In genomic region chr21:44840771-44841170, GRCh38 we compare ENCODE assay signal across 23 cellular contexts. TPM values are rescaled to one million over a fixed set of nuclear protein-coding genes. Genes with fewer than 3 reads are reported as not detected.
DNase-seq lines count a peak whose midpoint lies in the region; ATAC-seq, FAIRE-seq and TF ChIP-seq lines count a peak whose summit lies in the region.
"Had no signal": no experiment of that assay in that cellular context is flagged by ENCODE, and none has a peak within 500 bp of the region (broad histone marks: within the 10 kb centered on the region; RNA-seq: fewer than 3 reads in every experiment).

No MANE protein-coding gene starts in this region.

- H3K9ac ChIP-seq in H1 (replicated peaks in 1 of 4; ENCODE audit: extremely low read depth in 1 of 4, low read depth in 3 of 4, low read length in 3 of 4): no peak overlapping the region
- H3K9ac ChIP-seq: BLaER1 had no signal

- H3K4ac ChIP-seq in H1 (replicated peaks; ENCODE audit: insufficient read length, low read depth, low read length): no peak overlapping the region

- no peak overlapping the region for H2BK120ac ChIP-seq in H1 (replicated peaks; ENCODE audit: low read depth, low read length)

- no peaks in the 10 kb centered on the region for H3K27me3 ChIP-seq in H1 (replicated peaks in 1 of 4; ENCODE audit: control insufficient read depth in 3 of 4, extremely low read depth in 1 of 4, insufficient read depth in 3 of 4, low read length in 3 of 4)
- H3K27me3 ChIP-seq: BLaER1 had no signal

- H3K79me1 ChIP-seq in H1 (ENCODE audit: low read depth, low read length): no peaks in the 10 kb centered on the region

- TF ChIP-seq POLR2A in H1 (IDR thresholded peaks at IDR 0.05; ENCODE audit: control extremely low read depth in 1 of 2, low read depth in 2 of 2, low read length in 2 of 2): no peak

- no peak overlapping the region for H2AFZ ChIP-seq in H1 (ENCODE audit: low read length)

- no peak overlapping the region for H4K5ac ChIP-seq in H1 (ENCODE audit: insufficient read length, low read depth, low read length)

- CTCF ChIA-PET in H1 (lab: Charles Lee; ENCODE audit: partially characterized antibody): interaction anchor here (0.9 to 1.0 kb wide), 3 partner anchors 12 to 47 kb away, joined by 3 read pairs; no protein-coding TSS in a partner anchor

- no peak overlapping the region for H3K14ac ChIP-seq in H1 (ENCODE audit: insufficient read length)

- 89% methylated on average over 11 of the region's 11 CpGs; no CpG with 5 or more reads in 1 of the 2 experiments for WGBS in H1 (ENCODE audit: extremely low coverage in 1 of 2, insufficient coverage in 1 of 2, insufficient read length in 1 of 2, insufficient replicate concordance in 2 of 2, low coverage in 1 of 2, low lambda C conversion rate in 2 of 2, missing lambda C conversion rate in 1 of 2), 2 experiments

- H3K4me3 ChIP-seq in H1 (ENCODE audit: extremely low read depth in 1 of 4, insufficient read depth in 2 of 4, low read depth in 3 of 4, low read length in 4 of 4): no peak overlapping the region
- H3K4me3 ChIP-seq: BLaER1 had no signal

- H2BK5ac ChIP-seq in H1 (ENCODE audit: low read depth, low read length): no peak overlapping the region

- H2BK20ac ChIP-seq in H1 (ENCODE audit: low read length): no peak overlapping the region

- peaks cover 0 to 8% (median 2%) of the 10 kb centered on the region in 4 experiments; a peak in 5 of 7 replicates for H3K4me1 ChIP-seq in H1 (replicated peaks in 1 of 4; ENCODE audit: control insufficient read depth in 3 of 4, insufficient read depth in 4 of 4, low read length in 3 of 4)

- peak; percentile 22 for DNase-seq in DMS53 (lab: John Stamatoyannopoulos, UW)
- no peak for DNase-seq in DMS53 treated with DMSO at 0.1 percent for 48 hours (lab: John Stamatoyannopoulos, UW; ENCODE audit: unreplicated experiment)
- peak; percentile 11 for DNase-seq in activated T-cell treated with anti-CD3 and anti-CD28 coated beads, Interleukin-2, amount 50 U/mL, for 1 hour
- DNase-seq in activated T-cell treated with anti-CD3 and anti-CD28 coated beads for 4 hours: no peak
- DNase-seq in H1 (ENCODE audit: low read depth in 1 of 2, low spot score in 2 of 2): no peak
- peak; percentile 68 for DNase-seq in mesenteric fat pad (ENCODE audit: low spot score)
- DNase-seq: CD4-positive, CD25-positive, alpha-beta regulatory T cell; CD8-positive, alpha-beta T cell; DMS153; DMS79 treated with DMSO at 0.1 percent for 48 hours; GF-D8; GOT3; H9 had no signal

- H3K18ac ChIP-seq in H1 (ENCODE audit: extremely low read depth, low read length): no peak overlapping the region

- TF ChIP-seq CTCF in H1 (IDR thresholded peaks at IDR 0.05; ENCODE audit: control extremely low read depth in 1 of 3, insufficient read depth in 1 of 3, low read depth in 1 of 3, low read length in 3 of 3): no peak

- H2BK12ac ChIP-seq in H1 (ENCODE audit: low read depth, low read length): 0 out of 2 replicates have a peak overlapping the region, but pooled peaks have one; percentile 4

- POLR2A ChIA-PET in H1 (lab: Charles Lee; ENCODE audit: partially characterized antibody): interaction anchor here (0.5 kb wide), 1 partner anchor 256 kb away, joined by 3 read pairs; no protein-coding TSS in a partner anchor

- no peak for ATAC-seq in HG02885 (IDR thresholded peaks at IDR 0.05; ENCODE audit: poor library complexity, unreplicated experiment)
- ATAC-seq in HG02884 (IDR thresholded peaks at IDR 0.05; ENCODE audit: unreplicated experiment): no peak
- ATAC-seq: CD8-positive, alpha-beta T cell; HCT116 had no signal

- H3K36me3 ChIP-seq in H1 (ENCODE audit: control insufficient read depth in 2 of 4, insufficient read depth in 4 of 4, low read length in 3 of 4): no peaks in the 10 kb centered on the region; a peak in 1 of 8 replicates
- H3K36me3 ChIP-seq: BLaER1 had no signal

- H3K4me2 ChIP-seq in H1 (ENCODE audit: insufficient read depth in 1 of 2, low read depth in 2 of 2, low read length in 2 of 2): no peak overlapping the region
- H3K4me2 ChIP-seq: BLaER1 had no signal

- H2BK15ac ChIP-seq in H1 (ENCODE audit: low read length): no peak overlapping the region

- H2AK5ac ChIP-seq in H1 (ENCODE audit: low read depth, low read length): no peak overlapping the region

- H3K23me2 ChIP-seq in H1 (ENCODE audit: low read depth, low read length): peaks cover 3% of the 10 kb centered on the region

- H4K8ac ChIP-seq in H1 (ENCODE audit: extremely low read depth, insufficient read depth, low read length): no peak overlapping the region

- no peak overlapping the region for H3K27ac ChIP-seq in H1 (ENCODE audit: low read depth, low read length)
- H3K27ac ChIP-seq: 22Rv1, BLaER1, C4-2B had no signal

- no peak for TF ChIP-seq RAD21 in H1 (IDR thresholded peaks at IDR 0.05 in 1 of 2, conservative IDR thresholded peaks at IDR 0.05 in 1 of 2; ENCODE audit: low read depth in 2 of 2, low read length in 2 of 2)

- H3K56ac ChIP-seq in H1 (replicated peaks; ENCODE audit: insufficient read length, low read depth, low read length): no peak overlapping the region

- H4K91ac ChIP-seq in H1 (replicated peaks; ENCODE audit: insufficient read length, low read length): no peak overlapping the region

- H4K20me1 ChIP-seq in H1 (replicated peaks in 1 of 2; ENCODE audit: control insufficient read depth in 1 of 2, insufficient read depth in 2 of 2, low read length in 2 of 2): no peaks in the 10 kb centered on the region
- H4K20me1 ChIP-seq: BLaER1 had no signal

- no peak overlapping the region for H3K23ac ChIP-seq in H1 (ENCODE audit: insufficient read length)

- TF ChIP-seq EP300 in H1 (IDR thresholded peaks at IDR 0.05; ENCODE audit: borderline replicate concordance in 1 of 2, low read depth in 2 of 2, low read length in 2 of 2): no peak

- H3K9me3 ChIP-seq in H1 (ENCODE audit: insufficient read depth in 2 of 2, low read depth in 1 of 2, low read length in 1 of 2): no peaks in the 10 kb centered on the region
- H3K9me3 ChIP-seq: BLaER1, Caco-2 had no signal

- H3K79me2 ChIP-seq in H1 (ENCODE audit: control insufficient read depth in 1 of 2, insufficient read depth in 2 of 2, low read length in 2 of 2): no peaks in the 10 kb centered on the region

- no peak for FAIRE-seq in H1 (lab: Jason Lieb, UNC)
- FAIRE-seq: A204.1, GM12891, GM18507 had no signal

TF ChIP-seq in H1, 55 proteins besides CTCF, POLR2A, EP300 and RAD21 (continues in another document):
- TF ChIP-seq ATF3 (IDR thresholded peaks at IDR 0.05; ENCODE audit: insufficient read depth, low read depth, low read length): no peak
- no peak for TF ChIP-seq RNF2 (IDR thresholded peaks at IDR 0.05; ENCODE audit: borderline replicate concordance, low read depth, low read length, missing control alignments, poor library complexity, severe bottlenecking)
- TF ChIP-seq KDM5A (IDR thresholded peaks at IDR 0.05; ENCODE audit: low read length): no peak
- TF ChIP-seq SIN3A (conservative IDR thresholded peaks at IDR 0.05 in 1 of 2, IDR thresholded peaks at IDR 0.05 in 1 of 2; ENCODE audit: low read depth in 1 of 2, low read length in 2 of 2): no peak
- no peak for TF ChIP-seq GABPA (IDR thresholded peaks at IDR 0.05; ENCODE audit: borderline replicate concordance, insufficient read depth, low read length)
- no peak for TF ChIP-seq EGR1 (IDR thresholded peaks at IDR 0.05; ENCODE audit: borderline replicate concordance, low read depth, low read length)

RNA-seq across cellular contexts. Expression of gene SUMO3, which starts 22.9 kb away (rescaled TPM):
- total RNA-seq in H1 (2021; fragmentation: NEBNext Ultra II Directional; extraction: Animal tissue kit (Norgen Biotek cat#: 25700)): 95.0 and 96.8 TPM in 2 replicates
- 97.8 and 101 TPM in 2 replicates for polyA plus RNA-seq in H1 (2011; rRNA removed)
- polyA plus RNA-seq in H1 (2011; cell fraction: cytosol; rRNA removed): 105 TPM
- polyA plus RNA-seq in H1 (2011; cell fraction: nucleus; rRNA removed): 35.1 TPM
- polyA plus RNA-seq in H1 (2012, experiment 1 of 2): 88.6 to 98.6 TPM (median 95.5 TPM) in 4 replicates
- 117 TPM for polyA plus RNA-seq in H1 (2012, experiment 2 of 2)
- 98.6 TPM for polyA plus RNA-seq in H1 (2013, experiment 1 of 2)
- 104 TPM for polyA plus RNA-seq in H1 (2013, experiment 2 of 2)
- polyA minus RNA-seq in H1 (2011; rRNA and poly(A)+ RNA removed): 47.9 and 48.2 TPM in 2 replicates
- 49.1 TPM for polyA minus RNA-seq in H1 (2011; cell fraction: cytosol; rRNA and poly(A)+ RNA removed)
- polyA minus RNA-seq in H1 (2011; cell fraction: nucleus; rRNA and poly(A)+ RNA removed): 39.7 TPM
- 82.2 TPM for total RNA-seq in mesenteric fat pad

RNA-seq across cellular contexts. Expression of gene PTTG1IP, which starts 32.7 kb away (rescaled TPM):
- 124 and 130 TPM in 2 replicates for total RNA-seq in H1 (2021; fragmentation: NEBNext Ultra II Directional; extraction: Animal tissue kit (Norgen Biotek cat#: 25700))
- 88.9 and 90.8 TPM in 2 replicates for polyA plus RNA-seq in H1 (2011; rRNA removed)
- polyA plus RNA-seq in H1 (2011; cell fraction: cytosol; rRNA removed): 98.5 TPM
- polyA plus RNA-seq in H1 (2011; cell fraction: nucleus; rRNA removed): 76.0 TPM
- polyA plus RNA-seq in H1 (2012, experiment 1 of 2): 76.4 to 95.3 TPM (median 87.0 TPM) in 4 replicates
- polyA plus RNA-seq in H1 (2012, experiment 2 of 2): 117 TPM
- 140 TPM for polyA plus RNA-seq in H1 (2013, experiment 1 of 2)
- 172 TPM for polyA plus RNA-seq in H1 (2013, experiment 2 of 2)
- 63.7 and 69.2 TPM in 2 replicates for polyA minus RNA-seq in H1 (2011; rRNA and poly(A)+ RNA removed)
- 110 TPM for polyA minus RNA-seq in H1 (2011; cell fraction: cytosol; rRNA and poly(A)+ RNA removed)
- polyA minus RNA-seq in H1 (2011; cell fraction: nucleus; rRNA and poly(A)+ RNA removed): 39.1 TPM
- 161 TPM for total RNA-seq in mesenteric fat pad

RNA-seq across cellular contexts. Expression of gene UBE2G2, which starts 39.2 kb away (rescaled TPM):
- 93.0 and 101 TPM in 2 replicates for total RNA-seq in H1 (2021; fragmentation: NEBNext Ultra II Directional; extraction: Animal tissue kit (Norgen Biotek cat#: 25700))
- polyA plus RNA-seq in H1 (2011; rRNA removed): 96.3 and 145 TPM in 2 replicates
- polyA plus RNA-seq in H1 (2011; cell fraction: cytosol; rRNA removed): 155 TPM
- polyA plus RNA-seq in H1 (2011; cell fraction: nucleus; rRNA removed): 199 TPM
- polyA plus RNA-seq in H1 (2012, experiment 1 of 2): 118 to 169 TPM (median 137 TPM) in 4 replicates
- 37.9 TPM for polyA plus RNA-seq in H1 (2012, experiment 2 of 2)
- 64.7 TPM for polyA plus RNA-seq in H1 (2013, experiment 1 of 2)
- 58.9 TPM for polyA plus RNA-seq in H1 (2013, experiment 2 of 2)
- polyA minus RNA-seq in H1 (2011; rRNA and poly(A)+ RNA removed): 140 and 150 TPM in 2 replicates
- polyA minus RNA-seq in H1 (2011; cell fraction: cytosol; rRNA and poly(A)+ RNA removed): 77.9 TPM
- polyA minus RNA-seq in H1 (2011; cell fraction: nucleus; rRNA and poly(A)+ RNA removed): 82.5 TPM
- 123 TPM for total RNA-seq in mesenteric fat pad

Comparison
In these comparisons a context has a peak if more than half of its experiments do, and no peak if none do; other contexts are left out.
1. DNase-seq: peak in DMS53 (single experiment), activated T-cell treated with anti-CD3 and anti-CD28 coated beads, Interleukin-2, amount 50 U/mL, for 1 hour (single experiment) and mesenteric fat pad (single experiment); none in DMS53 treated with DMSO at 0.1 percent for 48 hours (single experiment), activated T-cell treated with anti-CD3 and anti-CD28 coated beads for 4 hours (single experiment) and H1 (0 of 2).